ENCODE assay signal across 14 cellular contexts in genomic region chr17:61414141-61414935, GRCh38. TPM values are rescaled to one million over a fixed set of nuclear protein-coding genes. Genes with fewer than 3 reads are reported as not detected.
DNase-seq lines count a peak whose midpoint lies in the region; ATAC-seq and TF ChIP-seq lines count a peak whose summit lies in the region.
"Had no signal": no experiment of that assay in that cellular context is flagged by ENCODE, and none has a peak within 500 bp of the region (broad histone marks: within the 10 kb centered on the region; RNA-seq: fewer than 3 reads in every experiment).

No MANE protein-coding gene starts in this region.

- no peaks in the 10 kb centered on the region for H3K79me2 ChIP-seq in mammary epithelial cell (ENCODE audit: insufficient read depth, low read length)
- H3K79me2 ChIP-seq in fibroblast of lung (ENCODE audit: control insufficient read depth, insufficient read depth, low read length) = peaks cover 29% of the 10 kb centered on the region

- DNase-seq in breast epithelium (ENCODE audit: low spot score in 2 of 2) (peak; percentile 17 to 52), mammary epithelial cell (no peak), fibroblast of lung (ENCODE audit: low read depth in 2 of 2) (peak in 1 of 2 donors; percentile 72), neural crest cell (ENCODE audit: low read depth, low spot score) (no peak), UCSD-AML1 (lab: John Stamatoyannopoulos, UW; ENCODE audit: unreplicated experiment) (no peak)
- DNase-seq in effector memory CD8-positive, alpha-beta T cell = no peak
- DNase-seq in effector memory CD4-positive, alpha-beta T cell = no peak
- DNase-seq: activated T-cell treated with anti-CD3 and anti-CD28 coated beads, Interleukin-2, amount 50 U/mL, for 48 hours; Caco-2 had no signal

- in situ Hi-C loops in mammary epithelial cell (cut with MboI; ENCODE audit: low sequenced_read_pairs in 2 of 2) = loop anchor here in 1 of 2 donors (10.0 to 25.0 kb wide), 3 partner anchors 140 to 702 kb away; no protein-coding TSS in a partner anchor

- no TSS peak for BruUV-seq in mammary epithelial cell (replicated peaks; lab: Mats Ljungman, UMichigan)

- H3K4me2 ChIP-seq in mammary epithelial cell (ENCODE audit: insufficient read depth, low read depth, low read length) (no peak overlapping the region), fibroblast of lung (ENCODE audit: extremely low read depth, insufficient read depth, low read length) (peak overlapping the region; percentile 58)

- H3K4me1 ChIP-seq in breast epithelium = peaks cover 3 to 10% of the 10 kb centered on the region in 2 donors
- peaks cover 17% of the 10 kb centered on the region for H3K4me1 ChIP-seq in mammary epithelial cell (ENCODE audit: insufficient read depth, low read length)
- H3K4me1 ChIP-seq in fibroblast of lung (ENCODE audit: control insufficient read depth, extremely low read depth, insufficient read depth, low read length) = peaks cover 33% of the 10 kb centered on the region
- peaks cover 33% of the 10 kb centered on the region for H3K4me1 ChIP-seq in effector memory CD4-positive, alpha-beta T cell (ENCODE audit: control insufficient read depth, insufficient read depth, low read length, poor library complexity, severe bottlenecking)

- peaks cover 19% of the 10 kb centered on the region for H3K4me1 Mint-ChIP-seq in neural crest cell
- H3K4me1 Mint-ChIP-seq in effector memory CD8-positive, alpha-beta T cell (ENCODE audit: low read depth in 2 of 2) = peaks cover 7 to 14% of the 10 kb centered on the region in 2 donors

- no peak overlapping the region for H3K27ac Mint-ChIP-seq in neural crest cell (ENCODE audit: unreplicated experiment)
- no peak overlapping the region for H3K27ac Mint-ChIP-seq in effector memory CD8-positive, alpha-beta T cell
- H3K27ac Mint-ChIP-seq: dendritic cell treated with granulocyte-macrophage colony-stimulating factor and Interleukin-4, amounts not matched to agents 40 ng/mL and 50 ng/mL, for 4 days had no signal

- peak overlapping the region; percentile 47 for H3K4me3 Mint-ChIP-seq in neural crest cell
- H3K4me3 Mint-ChIP-seq in effector memory CD8-positive, alpha-beta T cell = no peak overlapping the region
- H3K4me3 Mint-ChIP-seq: dendritic cell treated with granulocyte-macrophage colony-stimulating factor and Interleukin-4, amounts not matched to agents 40 ng/mL and 50 ng/mL, for 4 days had no signal

- peaks cover 32% of the 10 kb centered on the region for H3K27me3 Mint-ChIP-seq in neural crest cell (ENCODE audit: low read depth)
- peaks cover 16 to 51% of the 10 kb centered on the region in 2 donors for H3K27me3 Mint-ChIP-seq in effector memory CD8-positive, alpha-beta T cell

- H2AFZ ChIP-seq in mammary epithelial cell (ENCODE audit: low read depth, low read length) (no peak overlapping the region), fibroblast of lung (ENCODE audit: low read length) (no peak overlapping the region)

- TF ChIP-seq POLR2A in breast epithelium (IDR thresholded peaks at IDR 0.05) = no peak

- dilution Hi-C loops in mammary epithelial cell (cut with HindIII; ENCODE audit: low sequenced_read_pairs) = no loop called here

- CTCF ChIA-PET in mammary epithelial cell (lab: Charles Lee; ENCODE audit: low non-redundant PET) = no interaction called here

- TF ChIP-seq CTCF in breast epithelium (IDR thresholded peaks at IDR 0.05) (no peak), mammary epithelial cell (conservative IDR thresholded peaks at IDR 0.05 in 1 of 2, IDR thresholded peaks at IDR 0.05 in 1 of 2; ENCODE audit: extremely low read depth in 1 of 2, insufficient read depth in 1 of 2, low read depth in 1 of 2, low read length in 2 of 2) (no peak), fibroblast of lung (conservative IDR thresholded peaks at IDR 0.05 in 1 of 2, IDR thresholded peaks at IDR 0.05 in 1 of 2; ENCODE audit: low read depth in 1 of 2, low read length in 2 of 2) (no peak), neural crest cell (conservative IDR thresholded peaks at IDR 0.05) (no peak)

- H4K20me1 ChIP-seq in mammary epithelial cell (ENCODE audit: insufficient read depth, low read length) (no peaks in the 10 kb centered on the region), fibroblast of lung (ENCODE audit: control insufficient read depth, extremely low read depth, insufficient read depth, low read length) (no peaks in the 10 kb centered on the region)

- peaks cover 0 to 4% of the 10 kb centered on the region in 2 donors for H3K9me3 ChIP-seq in breast epithelium
- no peaks in the 10 kb centered on the region for H3K9me3 ChIP-seq in mammary epithelial cell (replicated peaks; ENCODE audit: insufficient read depth, low read length)
- H3K9me3 ChIP-seq in fibroblast of lung (ENCODE audit: control insufficient read depth, insufficient read depth, low read depth, low read length) = no peaks in the 10 kb centered on the region
- no peaks in the 10 kb centered on the region for H3K9me3 ChIP-seq in effector memory CD4-positive, alpha-beta T cell (ENCODE audit: control insufficient read depth, low read length)
- H3K9me3 ChIP-seq: Caco-2 had no signal

- no peaks in the 10 kb centered on the region for H3K36me3 ChIP-seq in breast epithelium
- no peaks in the 10 kb centered on the region for H3K36me3 ChIP-seq in mammary epithelial cell (ENCODE audit: insufficient read depth, low read length)
- peaks cover under 1% of the 10 kb centered on the region for H3K36me3 ChIP-seq in fibroblast of lung (ENCODE audit: control insufficient read depth, insufficient read depth, low read length)
- no peaks in the 10 kb centered on the region for H3K36me3 ChIP-seq in effector memory CD4-positive, alpha-beta T cell (ENCODE audit: control insufficient read depth, insufficient read depth, low read length)

- H3K27ac ChIP-seq in breast epithelium = peak overlapping the region in 1 of 2 donors; percentile 96
- no peak overlapping the region for H3K27ac ChIP-seq in mammary epithelial cell (ENCODE audit: insufficient read depth, low read depth, low read length)
- H3K27ac ChIP-seq in fibroblast of lung (ENCODE audit: insufficient read depth, low read length) = peak overlapping the region; percentile 57
- no peak overlapping the region for H3K27ac ChIP-seq in effector memory CD4-positive, alpha-beta T cell (ENCODE audit: insufficient read depth, low read length, poor library complexity, severe bottlenecking)
- H3K27ac ChIP-seq: A549 had no signal

- H3K36me3 Mint-ChIP-seq in neural crest cell (ENCODE audit: low read depth) = no peaks in the 10 kb centered on the region
- peaks cover 5% of the 10 kb centered on the region for H3K36me3 Mint-ChIP-seq in effector memory CD8-positive, alpha-beta T cell (ENCODE audit: insufficient read depth)

- no peaks in the 10 kb centered on the region for H3K9me3 Mint-ChIP-seq in neural crest cell
- H3K9me3 Mint-ChIP-seq in effector memory CD8-positive, alpha-beta T cell = no peaks in the 10 kb centered on the region
- H3K9me3 Mint-ChIP-seq: dendritic cell treated with granulocyte-macrophage colony-stimulating factor and Interleukin-4, amounts not matched to agents 40 ng/mL and 50 ng/mL, for 4 days had no signal

- ATAC-seq in effector memory CD8-positive, alpha-beta T cell (replicated peaks) = no peak
- ATAC-seq in GM19328 (IDR thresholded peaks at IDR 0.05; ENCODE audit: unreplicated experiment) = no peak
- ATAC-seq: A549; activated CD4-positive, CD25-positive, alpha-beta regulatory T cell treated with anti-CD3 and anti-CD28 coated beads, Interleukin-2, amount 50 U/mL, for 24 hours had no signal

- WGBS in mammary epithelial cell (ENCODE audit: low coverage, missing lambda C conversion rate) = 82% methylated on average over 10 of the region's 16 CpGs

- intact Hi-C loops in breast epithelium (cut with DNase I; ENCODE audit: low total_unique reads) (no loop called here), mammary epithelial cell (cut with micrococcal nuclease) (no loop called here)

- H3K9ac ChIP-seq in mammary epithelial cell (ENCODE audit: insufficient read depth, low read length) (no peak overlapping the region), fibroblast of lung (ENCODE audit: insufficient read depth, low read length) (no peak overlapping the region)

- H3K27me3 ChIP-seq in breast epithelium (no peaks in the 10 kb centered on the region), mammary epithelial cell (ENCODE audit: insufficient read depth, low read length) (no peaks in the 10 kb centered on the region), fibroblast of lung (ENCODE audit: control insufficient read depth, insufficient read depth, low read length) (no peaks in the 10 kb centered on the region)
- peaks cover 24% of the 10 kb centered on the region for H3K27me3 ChIP-seq in effector memory CD4-positive, alpha-beta T cell (replicated peaks; ENCODE audit: control insufficient read depth, insufficient read depth, low read length, poor library complexity, severe bottlenecking)

- H3K4me3 ChIP-seq in breast epithelium (no peak overlapping the region), mammary epithelial cell (replicated peaks in 1 of 3; ENCODE audit: insufficient read depth in 1 of 3, low read depth in 2 of 3, low read length in 3 of 3) (no peak overlapping the region), fibroblast of lung (replicated peaks in 1 of 4; ENCODE audit: control extremely low read depth in 1 of 4, insufficient read depth in 1 of 4, low read depth in 3 of 4, low read length in 4 of 4) (peak overlapping the region in 1 of 4 experiments; percentile 81)
- no peak overlapping the region for H3K4me3 ChIP-seq in effector memory CD4-positive, alpha-beta T cell (ENCODE audit: insufficient read depth, low read depth, low read length, poor library complexity, severe bottlenecking)
- H3K4me3 ChIP-seq: A549 had no signal

RNA-seq across cellular contexts. Expression of gene TBX2, which starts 14.7 kb away (rescaled TPM):
- total RNA-seq in breast epithelium = 1 to 10 TPM; 4.8 to 8.5 (median 5.7) TPM
- total RNA-seq in mammary epithelial cell = 1 to 10 TPM; 1.5 to 4.8 TPM
- polyA plus RNA-seq in mammary epithelial cell = not detected
- not detected for polyA minus RNA-seq in mammary epithelial cell
- 98.1 and 148 TPM in 2 replicates for total RNA-seq in fibroblast of lung
- polyA plus RNA-seq in fibroblast of lung = 40.5 and 64.9 TPM in 2 replicates
- 86.7 and 151 TPM in 2 replicates for polyA plus RNA-seq in fibroblast of lung (2012)
- 102 and 172 TPM in 2 replicates for polyA minus RNA-seq in fibroblast of lung (ENCODE audit: low replicate concordance)
- 16.1 and 18.7 TPM in 2 replicates for total RNA-seq in neural crest cell

RNA-seq across cellular contexts. Expression of gene TBX4, which starts 37.9 kb away (rescaled TPM):
- total RNA-seq in breast epithelium (under 1 TPM in 1 of 3 donors, not detected in 2; 0.80 TPM), mammary epithelial cell (under 1 TPM in 1 of 2 donors, not detected in 1; 0.33 TPM), fibroblast of lung (35.2 and 44.1 TPM in 2 replicates), neural crest cell (not detected in 2 replicates)
- polyA plus RNA-seq in mammary epithelial cell (0.03 TPM), fibroblast of lung (84.3 and 93.9 TPM in 2 replicates)
- polyA minus RNA-seq in mammary epithelial cell (not detected), fibroblast of lung (ENCODE audit: low replicate concordance) (133 and 151 TPM in 2 replicates)
- 55.1 and 85.4 TPM in 2 replicates for polyA plus RNA-seq in fibroblast of lung (2012)
- total RNA-seq: MCF 10A had no signal

Comparison
In these comparisons a context has a peak if more than half of its experiments do, and no peak if none do; other contexts are left out.
1. DNase-seq: peak in breast epithelium (2 of 2); none in mammary epithelial cell (single experiment), neural crest cell (single experiment), effector memory CD8-positive, alpha-beta T cell (0 of 3), effector memory CD4-positive, alpha-beta T cell (0 of 3) and UCSD-AML1 (single experiment).
2. RNA of gene TBX4, which starts 37.9 kb away (total RNA-seq): 35.2 to 44.1 TPM in fibroblast of lung; 0.33 TPM in mammary epithelial cell, not detected in neural crest cell and 0.80 TPM in breast epithelium; every median in the first group is over 10 times any median in the second.